28 cellular contexts compared by ENCODE assay signal in the genomic region with DNA sequence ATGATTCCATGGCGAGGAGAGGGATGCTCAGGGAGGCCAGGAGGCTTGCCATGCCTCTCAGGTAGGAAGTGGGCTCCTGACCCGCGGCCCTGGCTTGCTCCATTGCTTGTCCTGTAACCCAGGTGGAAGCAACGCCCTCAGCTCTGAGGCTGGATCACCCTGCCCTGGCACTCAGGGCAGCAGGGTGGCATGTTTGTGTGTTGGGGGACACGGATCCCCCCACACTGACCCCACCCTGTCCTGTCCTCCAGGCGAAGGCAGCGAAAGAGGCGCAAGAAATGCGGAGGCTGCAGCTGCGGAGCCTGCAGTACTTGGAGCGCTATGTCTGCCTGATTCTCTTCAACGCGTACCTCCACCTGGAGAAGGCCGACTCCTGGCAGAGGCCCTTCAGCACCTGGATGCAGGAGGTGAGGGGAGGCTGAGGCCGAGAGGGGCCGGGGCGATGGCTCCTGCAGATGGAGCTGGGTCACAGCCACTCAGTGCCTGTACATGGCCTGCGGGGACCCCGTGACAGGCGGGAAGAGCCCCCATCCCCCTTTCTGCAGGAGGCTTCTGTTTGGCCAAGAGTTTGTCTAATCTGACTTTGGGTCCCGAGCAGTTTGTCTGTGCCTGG. TPM values are rescaled to one million over a fixed set of nuclear protein-coding genes. Genes with fewer than 3 reads are reported as not detected.
"Had no signal": no experiment of that assay in that cellular context is flagged by ENCODE, and none has a peak within 500 bp of the region (broad histone marks: within the 10 kb centered on the region; RNA-seq: fewer than 3 reads in every experiment).

No MANE protein-coding gene starts in this region.

- DNase-seq: activated CD4-positive, alpha-beta T cell treated with anti-CD3 and anti-CD28 coated beads, Interleukin-2, amount 50 U/mL, for 1 hour; activated naive CD4-positive, alpha-beta T cell treated with anti-CD3 and anti-CD28 coated beads for 36 hours; activated T-cell treated with anti-CD3 and anti-CD28 coated beads, Interleukin-2, amount 50 U/mL, for 24 hours; brain microvascular endothelial cell; central memory CD4-positive, alpha-beta T cell; effector memory CD4-positive, alpha-beta T cell; glutamatergic neuron; left ventricle myocardium superior; midbrain; natural killer cell; pancreas; small intestine; stimulated activated CD4-positive, alpha-beta T cell treated with anti-CD3 and anti-CD28 coated beads, Interleukin-2, amount 100 ng/mL, for 24 hours; stimulated activated naive CD8-positive, alpha-beta T cell treated with anti-CD3 and anti-CD28 coated beads, Interleukin-15, amount 100 ng/mL, for 72 hours; tibial artery had no signal

- H3K9me3 Mint-ChIP-seq: activated naive CD4-positive, alpha-beta T cell treated with anti-CD3 and anti-CD28 coated beads for 36 hours; activated T-cell treated with anti-CD3 and anti-CD28 coated beads, Interleukin-2, amount 50 U/mL, for 24 hours; activated T-helper 2 cell treated with anti-CD3 and anti-CD28 coated beads, Interferon-gamma antibody, Interleukin-2, Interleukin-4, amounts not matched to agents 10 μg/mL and 5 μg/mL and 100 μg/mL, durations not matched to agents 14 hours and 24 hours and 36 hours; natural killer cell; stimulated activated effector memory CD8-positive, alpha-beta T cell treated with anti-CD3 and anti-CD28 coated beads, Interleukin-12 subunit alpha, Interleukin-12 subunit beta, amount 100 ng/mL, for 72 hours; stimulated activated naive CD8-positive, alpha-beta T cell treated with anti-CD3 and anti-CD28 coated beads, Interleukin-15, amount 100 ng/mL, for 72 hours had no signal

- H3K27ac Mint-ChIP-seq: activated naive CD4-positive, alpha-beta T cell treated with anti-CD3 and anti-CD28 coated beads for 36 hours; activated T-helper 2 cell treated with anti-CD3 and anti-CD28 coated beads, Interferon-gamma antibody, Interleukin-2, Interleukin-4, amounts not matched to agents 10 μg/mL and 5 μg/mL and 100 μg/mL, durations not matched to agents 14 hours and 24 hours and 36 hours had no signal

- H3K27me3 ChIP-seq: ascending aorta, brain microvascular endothelial cell, hepatocyte, neutrophil, pancreas, tibial artery had no signal

- H3K4me3 Mint-ChIP-seq: activated CD8-positive, alpha-beta T cell treated with anti-CD3 and anti-CD28 coated beads, Interleukin-2, amount 10 ng/mL, durations not matched to agents 7 days and 5 days; activated naive CD4-positive, alpha-beta T cell treated with anti-CD3 and anti-CD28 coated beads for 36 hours; activated T-cell treated with anti-CD3 and anti-CD28 coated beads, Interleukin-2, amount 50 U/mL, for 24 hours; natural killer cell; stimulated activated effector memory CD8-positive, alpha-beta T cell treated with anti-CD3 and anti-CD28 coated beads, Interleukin-12 subunit alpha, Interleukin-12 subunit beta, amount 100 ng/mL, for 72 hours; stimulated activated naive CD8-positive, alpha-beta T cell treated with anti-CD3 and anti-CD28 coated beads, Interleukin-15, amount 100 ng/mL, for 72 hours had no signal

- H3K4me3 ChIP-seq: ascending aorta, hepatocyte, pancreas, tibial artery had no signal

- H3K36me3 ChIP-seq: brain microvascular endothelial cell, neutrophil, pancreas had no signal

- H3K27me3 Mint-ChIP-seq: activated T-cell treated with anti-CD3 and anti-CD28 coated beads, Interleukin-2, amount 50 U/mL, for 24 hours; stimulated activated naive CD8-positive, alpha-beta T cell treated with anti-CD3 and anti-CD28 coated beads, Interleukin-15, amount 100 ng/mL, for 72 hours had no signal

- H3K4me1 ChIP-seq: ascending aorta, pancreas had no signal

- H3K36me3 Mint-ChIP-seq: natural killer cell; stimulated activated effector memory CD8-positive, alpha-beta T cell treated with anti-CD3 and anti-CD28 coated beads, Interleukin-12 subunit alpha, Interleukin-12 subunit beta, amount 100 ng/mL, for 72 hours had no signal

- H3K27ac ChIP-seq: ascending aorta, brain microvascular endothelial cell, hepatocyte, pancreas, tibial artery had no signal

- ATAC-seq: activated CD4-positive, CD25-positive, alpha-beta regulatory T cell treated with anti-CD3 and anti-CD28 coated beads, Interleukin-2, amount 50 U/mL, for 24 hours; esophagus mucosa; left ventricle myocardium superior; pancreas; right cardiac atrium had no signal

- H3K9me3 ChIP-seq: ascending aorta, neutrophil, pancreas, tibial artery had no signal

RNA-seq across cellular contexts. Expression of gene PRF1, which starts 38.3 kb away (rescaled TPM):
- total RNA-seq: dermis microvascular lymphatic vessel endothelial cell, endothelial cell of umbilical vein, frontal cortex, hepatocyte, pulmonary artery endothelial cell had no signal
- polyA plus RNA-seq: endothelial cell of umbilical vein, hepatocyte had no signal
